In the genomic region with DNA sequence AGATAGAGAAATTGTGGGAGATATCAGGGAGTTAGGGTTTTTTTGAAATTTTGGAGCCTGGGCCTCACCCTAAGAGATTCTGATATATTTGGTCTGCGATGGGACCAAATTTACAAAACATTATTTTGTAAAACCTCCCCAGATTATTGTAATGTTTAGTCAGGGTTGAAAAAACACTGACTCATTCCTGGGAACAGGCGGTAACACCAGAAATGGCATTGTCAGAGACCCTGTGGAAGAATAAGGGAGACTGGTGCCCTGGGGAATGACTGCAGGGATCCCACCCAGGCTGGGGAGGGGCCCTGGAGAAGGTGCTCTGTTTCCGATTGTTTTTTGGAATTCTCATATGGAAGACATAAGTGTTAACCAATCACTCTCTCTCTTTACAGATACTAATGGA, we compare ENCODE assay signal across 23 cellular contexts. TPM values are rescaled to one million over a fixed set of nuclear protein-coding genes. Genes with fewer than 3 reads are reported as not detected.
DNase-seq lines count a peak whose midpoint lies in the region; ATAC-seq, FAIRE-seq and TF ChIP-seq lines count a peak whose summit lies in the region.
"Had no signal": no experiment of that assay in that cellular context is flagged by ENCODE, and none has a peak within 500 bp of the region (broad histone marks: within the 10 kb centered on the region; RNA-seq: fewer than 3 reads in every experiment).

No MANE protein-coding gene starts in this region.

- peak; percentile 37 for DNase-seq in LHCN-M2 (ENCODE audit: low read depth)
- DNase-seq in astrocyte (ENCODE audit: low read depth): no peak
- peak; percentile 65 for DNase-seq in osteoblast (ENCODE audit: insufficient read length, low spot score, missing footprints)
- no peak for DNase-seq in WTC11 (ENCODE audit: low spot score)
- DNase-seq in NCI-H2029 (lab: John Stamatoyannopoulos, UW): no peak
- DNase-seq: 8988T; BE2C; C1 segment of cervical spinal cord; CD4-positive, CD25-positive, alpha-beta regulatory T cell; CD8-positive, alpha-beta memory T cell; COR-L47; DMS 273 treated with DMSO at 0.1 percent for 48 hours; DMS53; DND-41; EL had no signal

- H3K9me3 ChIP-seq in astrocyte (ENCODE audit: insufficient read depth, low read depth, low read length) (no peaks in the 10 kb centered on the region), osteoblast (ENCODE audit: low read depth, low read length) (no peaks in the 10 kb centered on the region)
- H3K9me3 ChIP-seq: BE2C, HAP-1 had no signal

- CTCF ChIA-PET in WTC11 (lab: Charles Lee): interaction anchor here (2.5 kb wide), 1 partner anchor 37 kb away, joined by 9 read pairs; a partner anchor contains a TSS

- ATAC-seq in WTC11: no peak
- no peak for ATAC-seq in SK-N-SH treated with all-trans-retinoic acid at 6 μM for 48 hours
- ATAC-seq: GM12878 had no signal

- H3K4me1 ChIP-seq in ACC112 (ENCODE audit: control insufficient read depth, insufficient read depth, low read length, unreplicated experiment) (peaks cover 16% of the 10 kb centered on the region), astrocyte (ENCODE audit: insufficient read depth, low read length) (peaks cover 9% of the 10 kb centered on the region), osteoblast (ENCODE audit: insufficient read depth, low read length) (peaks cover 11% of the 10 kb centered on the region)
- H3K4me1 ChIP-seq: BE2C, HAP-1 had no signal

- H3K27ac ChIP-seq in ACC112 (ENCODE audit: low read depth, low read length) (peak overlapping the region; percentile 30; the same call in 1 of the 2 replicates), astrocyte (ENCODE audit: low read depth, low read length) (no peak overlapping the region), osteoblast (ENCODE audit: low read depth, low read length) (peak overlapping the region; percentile 38)

- no peak for FAIRE-seq in astrocyte (lab: Jason Lieb, UNC)
- FAIRE-seq: GM12878, GM19239 had no signal

- peaks cover 22% of the 10 kb centered on the region for H3K36me3 Mint-ChIP-seq in astrocyte (ENCODE audit: low read depth, unreplicated experiment)
- peaks cover 83% of the 10 kb centered on the region for H3K36me3 Mint-ChIP-seq in WTC11

- H3K4me2 ChIP-seq in astrocyte (ENCODE audit: low read length) (peak overlapping the region; percentile 28), osteoblast (ENCODE audit: insufficient read depth, low read length) (no peak overlapping the region)

- TF ChIP-seq CTCF in astrocyte (IDR thresholded peaks at IDR 0.05; ENCODE audit: insufficient read depth, low read depth, low read length): no peak
- no peak for TF ChIP-seq CTCF in osteoblast (IDR thresholded peaks at IDR 0.05; ENCODE audit: extremely low read depth, low read depth, low read length)
- no peak for TF ChIP-seq CTCF in WTC11 (IDR thresholded peaks at IDR 0.05)

- H3K27ac Mint-ChIP-seq in astrocyte (ENCODE audit: unreplicated experiment): no peak overlapping the region
- no peak overlapping the region for H3K27ac Mint-ChIP-seq in WTC11

- POLR2A ChIA-PET in WTC11 (lab: Charles Lee): no interaction called here

- H3K36me3 ChIP-seq in ACC112 (ENCODE audit: insufficient read depth, low read length): peaks cover 57% of the 10 kb centered on the region
- peaks cover 76% of the 10 kb centered on the region for H3K36me3 ChIP-seq in astrocyte (ENCODE audit: insufficient read depth, low read length)
- peaks cover 88% of the 10 kb centered on the region for H3K36me3 ChIP-seq in osteoblast (ENCODE audit: insufficient read depth, low read length)

- no peak overlapping the region for H3K4me3 Mint-ChIP-seq in astrocyte (ENCODE audit: unreplicated experiment)
- no peak overlapping the region for H3K4me3 Mint-ChIP-seq in WTC11
- H3K4me3 Mint-ChIP-seq: CD4-positive, CD25-positive, alpha-beta regulatory T cell; CD8-positive, alpha-beta memory T cell had no signal

- no peaks in the 10 kb centered on the region for H3K27me3 ChIP-seq in ACC112 (ENCODE audit: insufficient read depth, low read length)
- H3K27me3 ChIP-seq in astrocyte (ENCODE audit: insufficient read depth, low read length): no peaks in the 10 kb centered on the region
- no peaks in the 10 kb centered on the region for H3K27me3 ChIP-seq in osteoblast (ENCODE audit: insufficient read depth, low read length)
- H3K27me3 ChIP-seq: BE2C had no signal

- H3K79me2 ChIP-seq in ACC112 (ENCODE audit: control insufficient read depth, insufficient read depth, low read length, unreplicated experiment) (no peaks in the 10 kb centered on the region), astrocyte (ENCODE audit: insufficient read depth, low read length) (no peaks in the 10 kb centered on the region), osteoblast (ENCODE audit: insufficient read depth, low read length) (no peaks in the 10 kb centered on the region)

- H4K20me1 ChIP-seq in astrocyte (ENCODE audit: insufficient read depth, low read length) (no peaks in the 10 kb centered on the region), osteoblast (ENCODE audit: insufficient read depth, low read length) (no peaks in the 10 kb centered on the region)

- H3K9me3 Mint-ChIP-seq in astrocyte (ENCODE audit: unreplicated experiment) (no peaks in the 10 kb centered on the region), WTC11 (no peaks in the 10 kb centered on the region)
- H3K9me3 Mint-ChIP-seq: CD4-positive, CD25-positive, alpha-beta regulatory T cell; CD8-positive, alpha-beta memory T cell had no signal

- no peak overlapping the region for H3K9ac ChIP-seq in astrocyte (ENCODE audit: low read length)

- H2AFZ ChIP-seq in ACC112 (ENCODE audit: low read length, unreplicated experiment) (no peak overlapping the region), astrocyte (ENCODE audit: low read depth, low read length) (no peak overlapping the region), osteoblast (ENCODE audit: low read length) (no peak overlapping the region)

- H3K27me3 Mint-ChIP-seq in astrocyte (ENCODE audit: low read depth, unreplicated experiment): no peaks in the 10 kb centered on the region
- no peaks in the 10 kb centered on the region for H3K27me3 Mint-ChIP-seq in WTC11 (ENCODE audit: low read depth)
- H3K27me3 Mint-ChIP-seq: CD4-positive, CD25-positive, alpha-beta regulatory T cell; CD8-positive, alpha-beta memory T cell had no signal

- H3K4me1 Mint-ChIP-seq in astrocyte (ENCODE audit: low read depth, unreplicated experiment) (no peaks in the 10 kb centered on the region), WTC11 (no peaks in the 10 kb centered on the region)
- H3K4me1 Mint-ChIP-seq: CD4-positive, CD25-positive, alpha-beta regulatory T cell; CD8-positive, alpha-beta memory T cell had no signal

- no peak overlapping the region for H3K4me3 ChIP-seq in ACC112 (ENCODE audit: low read depth, low read length)
- no peak overlapping the region for H3K4me3 ChIP-seq in astrocyte (ENCODE audit: insufficient read depth, low read depth, low read length)
- H3K4me3 ChIP-seq in osteoblast (ENCODE audit: insufficient read depth, low read length): no peak overlapping the region
- H3K4me3 ChIP-seq: GM12878, HAP-1 had no signal

TF ChIP-seq in WTC11, 78 proteins besides CTCF, POLR2A, EP300 and RAD21 (continues in another document):
- TF ChIP-seq, protein P1, sequence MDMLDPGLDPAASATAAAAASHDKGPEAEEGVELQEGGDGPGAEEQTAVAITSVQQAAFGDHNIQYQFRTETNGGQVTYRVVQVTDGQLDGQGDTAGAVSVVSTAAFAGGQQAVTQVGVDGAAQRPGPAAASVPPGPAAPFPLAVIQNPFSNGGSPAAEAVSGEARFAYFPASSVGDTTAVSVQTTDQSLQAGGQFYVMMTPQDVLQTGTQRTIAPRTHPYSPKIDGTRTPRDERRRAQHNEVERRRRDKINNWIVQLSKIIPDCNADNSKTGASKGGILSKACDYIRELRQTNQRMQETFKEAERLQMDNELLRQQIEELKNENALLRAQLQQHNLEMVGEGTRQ (CRISPR knock-in tag; IDR thresholded peaks at IDR 0.05): no peak
- TF ChIP-seq, protein P2, sequence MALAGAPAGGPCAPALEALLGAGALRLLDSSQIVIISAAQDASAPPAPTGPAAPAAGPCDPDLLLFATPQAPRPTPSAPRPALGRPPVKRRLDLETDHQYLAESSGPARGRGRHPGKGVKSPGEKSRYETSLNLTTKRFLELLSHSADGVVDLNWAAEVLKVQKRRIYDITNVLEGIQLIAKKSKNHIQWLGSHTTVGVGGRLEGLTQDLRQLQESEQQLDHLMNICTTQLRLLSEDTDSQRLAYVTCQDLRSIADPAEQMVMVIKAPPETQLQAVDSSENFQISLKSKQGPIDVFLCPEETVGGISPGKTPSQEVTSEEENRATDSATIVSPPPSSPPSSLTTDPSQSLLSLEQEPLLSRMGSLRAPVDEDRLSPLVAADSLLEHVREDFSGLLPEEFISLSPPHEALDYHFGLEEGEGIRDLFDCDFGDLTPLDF (CRISPR knock-in tag; IDR thresholded peaks at IDR 0.05): no peak

TF ChIP-seq in SK-N-SH treated with all-trans-retinoic acid at 6 μM for 48 hours, 23 proteins besides CTCF, POLR2A, EP300 and RAD21 (continues in another document):
- TF ChIP-seq ZFP3 (CRISPR knock-in tag; IDR thresholded peaks at IDR 0.05) (no peak), BACH2 (CRISPR knock-in tag; IDR thresholded peaks at IDR 0.05; ENCODE audit: borderline replicate concordance) (no peak), CSDC2 (CRISPR knock-in tag; IDR thresholded peaks at IDR 0.05) (no peak), ESRRG (CRISPR knock-in tag; IDR thresholded peaks at IDR 0.05) (no peak)
- TF ChIP-seq, protein P3, sequence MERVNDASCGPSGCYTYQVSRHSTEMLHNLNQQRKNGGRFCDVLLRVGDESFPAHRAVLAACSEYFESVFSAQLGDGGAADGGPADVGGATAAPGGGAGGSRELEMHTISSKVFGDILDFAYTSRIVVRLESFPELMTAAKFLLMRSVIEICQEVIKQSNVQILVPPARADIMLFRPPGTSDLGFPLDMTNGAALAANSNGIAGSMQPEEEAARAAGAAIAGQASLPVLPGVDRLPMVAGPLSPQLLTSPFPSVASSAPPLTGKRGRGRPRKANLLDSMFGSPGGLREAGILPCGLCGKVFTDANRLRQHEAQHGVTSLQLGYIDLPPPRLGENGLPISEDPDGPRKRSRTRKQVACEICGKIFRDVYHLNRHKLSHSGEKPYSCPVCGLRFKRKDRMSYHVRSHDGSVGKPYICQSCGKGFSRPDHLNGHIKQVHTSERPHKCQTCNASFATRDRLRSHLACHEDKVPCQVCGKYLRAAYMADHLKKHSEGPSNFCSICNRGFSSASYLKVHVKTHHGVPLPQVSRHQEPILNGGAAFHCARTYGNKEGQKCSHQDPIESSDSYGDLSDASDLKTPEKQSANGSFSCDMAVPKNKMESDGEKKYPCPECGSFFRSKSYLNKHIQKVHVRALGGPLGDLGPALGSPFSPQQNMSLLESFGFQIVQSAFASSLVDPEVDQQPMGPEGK (CRISPR knock-in tag; IDR thresholded peaks at IDR 0.05; ENCODE audit: borderline replicate concordance): no peak

RNA-seq across cellular contexts. Expression of a gene that starts 13.1 kb away (rescaled TPM):
- total RNA-seq in LHCN-M2 (2014; rRNA removed): 41.2 and 46.2 TPM in 2 replicates
- polyA plus RNA-seq in LHCN-M2 (2012): 24.0 TPM
- 40.8 and 42.5 TPM in 2 replicates for total RNA-seq in astrocyte
- 51.0 and 51.4 TPM in 2 replicates for total RNA-seq in osteoblast
- 36.8 to 42.8 TPM (median 38.2 TPM) in 3 replicates for total RNA-seq in WTC11 (2021)

RNA-seq across cellular contexts. Expression of a gene that starts 36.7 kb away (rescaled TPM):
- 28.0 and 33.0 TPM in 2 replicates for total RNA-seq in LHCN-M2 (2014; rRNA removed)
- polyA plus RNA-seq in LHCN-M2 (2012): 49.7 TPM
- 60.5 and 64.3 TPM in 2 replicates for total RNA-seq in astrocyte
- 56.8 and 61.0 TPM in 2 replicates for total RNA-seq in osteoblast
- total RNA-seq in WTC11 (2021): 92.1 to 99.4 TPM (median 98.6 TPM) in 3 replicates

RNA-seq across cellular contexts. Expression of a gene that starts 49.2 kb away (rescaled TPM):
- total RNA-seq in LHCN-M2 (2014; rRNA removed) (not detected in 2 replicates), astrocyte (not detected in 2 replicates), osteoblast (not detected in 2 replicates), WTC11 (2021) (0.09 to 0.15 TPM in 2 of 3 replicates, not detected in the other)
- not detected for polyA plus RNA-seq in LHCN-M2 (2012)
- total RNA-seq: CD4-positive, CD25-positive, alpha-beta regulatory T cell; CD8-positive, alpha-beta memory T cell; G401; GM12878; H4; HT-29 had no signal
- polyA plus RNA-seq: CD4-positive, CD25-positive, alpha-beta regulatory T cell; CD8-positive, alpha-beta memory T cell; GM12878 had no signal

Comparison
In these comparisons a context has a peak if more than half of its experiments do, and no peak if none do; other contexts are left out.
1. DNase-seq: peak in LHCN-M2 (single experiment) and osteoblast (single experiment); none in astrocyte (single experiment), WTC11 (single experiment) and NCI-H2029 (single experiment).